Comparison of ENCODE assay signal across 8 cellular contexts in the genomic region with DNA sequence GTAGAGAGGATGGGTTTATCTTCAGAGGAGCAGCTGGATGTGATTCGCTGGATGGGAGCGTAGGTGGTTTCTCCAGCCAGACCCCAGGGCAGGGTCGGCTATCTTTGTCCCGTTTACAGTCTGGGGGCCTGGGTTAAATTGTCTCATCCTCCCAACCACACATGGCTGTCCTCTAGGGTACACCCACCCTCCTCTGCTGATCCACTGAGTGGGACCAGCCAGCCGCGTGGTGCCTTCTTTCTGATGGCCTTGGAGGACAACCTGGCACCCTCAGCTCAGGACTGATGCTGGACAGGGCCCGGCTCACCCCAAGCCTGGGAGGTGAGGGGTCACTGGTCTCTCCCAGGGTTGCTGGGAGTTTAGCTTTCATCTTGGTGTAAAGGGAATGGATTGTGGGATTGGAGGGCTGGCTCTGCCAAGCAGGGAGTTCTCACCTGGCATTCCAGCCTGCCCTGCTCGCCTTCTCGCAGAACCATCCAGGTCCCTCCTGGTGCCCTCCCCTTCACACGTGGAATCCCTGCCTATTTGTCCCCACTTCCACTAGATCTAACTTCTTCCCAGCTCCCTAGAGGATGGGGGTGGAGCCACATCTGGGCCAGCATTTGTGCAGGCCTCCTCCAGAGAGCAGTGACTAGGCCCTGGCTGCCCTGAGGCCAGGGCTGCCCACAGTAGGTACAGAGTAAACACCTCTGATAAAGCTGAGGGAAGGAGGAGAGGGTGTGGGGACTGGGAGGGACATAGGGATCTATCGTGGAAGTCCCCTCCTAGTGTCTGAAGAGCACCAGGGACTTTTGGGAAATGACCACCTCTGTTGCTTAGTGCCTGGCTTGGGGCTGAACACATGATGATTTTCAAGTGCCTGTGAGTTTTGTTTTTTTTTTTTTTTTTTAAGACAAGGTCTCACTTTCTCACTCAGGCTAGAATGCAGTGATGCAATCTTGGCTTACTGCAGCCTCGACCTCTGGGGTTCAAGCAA. TPM values are rescaled to one million over a fixed set of nuclear protein-coding genes. Genes with fewer than 3 reads are reported as not detected.
DNase-seq lines count a peak whose midpoint lies in the region; ATAC-seq, FAIRE-seq and TF ChIP-seq lines count a peak whose summit lies in the region.

No MANE protein-coding gene starts in this region.

- no peak overlapping the region for H2AFZ ChIP-seq in keratinocyte (ENCODE audit: control insufficient read depth, low read length)

- peaks cover 19% of the 10 kb centered on the region for H3K36me3 Mint-ChIP-seq in activated naive CD8-positive, alpha-beta T cell treated with anti-CD3 and anti-CD28 coated beads, Interleukin-2, amount 50 U/mL, for 24 hours (ENCODE audit: low read depth)

- intact Hi-C loops in Right ventricle myocardium inferior (cut with DNase I): loop anchor here (5.0 kb wide), 1 partner anchor 35 kb away; no protein-coding TSS in a partner anchor
- intact Hi-C loops in cardiac septum (cut with DNase I): no loop called here

- peaks cover 44% of the 10 kb centered on the region for H3K4me1 ChIP-seq in keratinocyte (ENCODE audit: control insufficient read depth, extremely low read depth, insufficient read depth, low read length)

- peaks cover 2% of the 10 kb centered on the region for H3K27me3 Mint-ChIP-seq in activated naive CD8-positive, alpha-beta T cell treated with anti-CD3 and anti-CD28 coated beads, Interleukin-2, amount 50 U/mL, for 24 hours

- H3K36me3 ChIP-seq in keratinocyte (ENCODE audit: control insufficient read depth in 2 of 2, extremely low read depth in 1 of 2, insufficient read depth in 2 of 2, low read length in 2 of 2): peaks cover 15 to 24% of the 10 kb centered on the region in 2 experiments

- no peaks in the 10 kb centered on the region for H3K9me3 ChIP-seq in keratinocyte (ENCODE audit: control insufficient read depth, low read depth, low read length)

- no peak for FAIRE-seq in keratinocyte (lab: Jason Lieb, UNC)
- FAIRE-seq in GM19239 (lab: Jason Lieb, UNC): no peak

- no peaks in the 10 kb centered on the region for H3K27me3 ChIP-seq in keratinocyte (ENCODE audit: control insufficient read depth, extremely low read depth, insufficient read depth, low read length)

- H3K27ac Mint-ChIP-seq in activated naive CD8-positive, alpha-beta T cell treated with anti-CD3 and anti-CD28 coated beads, Interleukin-2, amount 50 U/mL, for 24 hours: peak overlapping the region; percentile 81

- H3K9me3 Mint-ChIP-seq in activated naive CD8-positive, alpha-beta T cell treated with anti-CD3 and anti-CD28 coated beads, Interleukin-2, amount 50 U/mL, for 24 hours: no peaks in the 10 kb centered on the region

- dilution Hi-C loops in keratinocyte (cut with MboI; ENCODE audit: extremely low pct_ligation_motif_present, low sequenced_read_pairs): no loop called here

- DNase-seq in Right ventricle myocardium inferior (ENCODE audit: missing footprints): no peak
- no peak for DNase-seq in cardiac septum (ENCODE audit: low spot score)
- DNase-seq in activated naive CD8-positive, alpha-beta T cell treated with anti-CD3 and anti-CD28 coated beads, Interleukin-2, amount 50 U/mL, for 24 hours: no peak
- DNase-seq in keratinocyte (ENCODE audit: low read depth, low spot score): no peak
- DNase-seq in GM19239 (ENCODE audit: insufficient read length, low spot score): no peak
- DNase-seq in D341Med (ENCODE audit: low spot score): no peak
- no peak for DNase-seq in superior temporal gyrus (ENCODE audit: extremely low spot score)
- no peak for DNase-seq in activated gamma-delta T cell (lab: John Stamatoyannopoulos, UW)

- H3K9ac ChIP-seq in keratinocyte (ENCODE audit: control insufficient read depth, extremely low read depth, insufficient read depth, low read length): peak overlapping the region; percentile 92

- peak; percentile 30 for ATAC-seq in Right ventricle myocardium inferior
- no peak for ATAC-seq in activated naive CD8-positive, alpha-beta T cell treated with anti-CD3 and anti-CD28 coated beads, Interleukin-2, amount 50 U/mL, for 24 hours

- TF ChIP-seq CTCF in keratinocyte (optimal IDR thresholded peaks at IDR 0.05 in 1 of 3, IDR thresholded peaks at IDR 0.05 in 1 of 3, conservative IDR thresholded peaks at IDR 0.05 in 1 of 3; ENCODE audit: extremely low read depth in 1 of 3, insufficient read depth in 2 of 3, low read length in 3 of 3): no peak

- peak overlapping the region; percentile 98 for H3K4me2 ChIP-seq in keratinocyte (ENCODE audit: control insufficient read depth, extremely low read depth, insufficient read depth, low read depth, low read length)

- peaks cover 63% of the 10 kb centered on the region for H3K79me2 ChIP-seq in keratinocyte (ENCODE audit: control insufficient read depth, insufficient read depth, low read length)

- peaks cover 41% of the 10 kb centered on the region for H3K4me1 Mint-ChIP-seq in activated naive CD8-positive, alpha-beta T cell treated with anti-CD3 and anti-CD28 coated beads, Interleukin-2, amount 50 U/mL, for 24 hours

- H3K27ac ChIP-seq in keratinocyte (ENCODE audit: control insufficient read depth, insufficient read depth, low read length): peak overlapping the region; percentile 81

- peak overlapping the region; percentile 92 for H3K4me3 Mint-ChIP-seq in activated naive CD8-positive, alpha-beta T cell treated with anti-CD3 and anti-CD28 coated beads, Interleukin-2, amount 50 U/mL, for 24 hours

- no peaks in the 10 kb centered on the region for H3K9me1 ChIP-seq in keratinocyte (ENCODE audit: control insufficient read depth, extremely low read depth, insufficient read depth, low read length)

- peak overlapping the region; percentile 69 to 96 (median 90) for H3K4me3 ChIP-seq in keratinocyte (ENCODE audit: control insufficient read depth in 2 of 3, extremely low read depth in 1 of 3, insufficient read depth in 2 of 3, low read depth in 1 of 3, low read length in 3 of 3)

- H4K20me1 ChIP-seq in keratinocyte (ENCODE audit: control insufficient read depth, extremely low read depth, insufficient read depth, low read length): peaks cover 8% of the 10 kb centered on the region

RNA-seq across cellular contexts. Expression of a gene that starts 1.6 kb away (rescaled TPM):
- total RNA-seq in Right ventricle myocardium inferior: 8.0 TPM
- 6.9 TPM for total RNA-seq in cardiac septum
- 43.3 to 78.0 TPM (median 45.0 TPM) in 3 replicates for polyA plus RNA-seq in keratinocyte
- polyA plus RNA-seq in keratinocyte (2011; ENCODE audit: low read depth): 43.1 TPM
- polyA plus RNA-seq in keratinocyte (2011; cell fraction: cytosol; rRNA removed): 39.3 and 57.7 TPM in 2 replicates
- polyA plus RNA-seq in keratinocyte (2011; cell fraction: nucleus; rRNA removed): 283 and 333 TPM in 2 replicates
- 49.7 and 77.8 TPM in 2 replicates for polyA plus RNA-seq in keratinocyte (2012; ENCODE audit: low replicate concordance)
- 101 to 338 TPM (median 132 TPM) in 3 replicates for polyA minus RNA-seq in keratinocyte
- polyA minus RNA-seq in keratinocyte (2011; cell fraction: cytosol; rRNA and poly(A)+ RNA removed): 94.4 TPM
- polyA minus RNA-seq in keratinocyte (2011; cell fraction: nucleus; rRNA and poly(A)+ RNA removed): 224 and 276 TPM in 2 replicates

RNA-seq across cellular contexts. Expression of a gene that starts 42.7 kb away (rescaled TPM):
- total RNA-seq in Right ventricle myocardium inferior: 25.4 TPM
- total RNA-seq in cardiac septum: 18.8 TPM
- 61.1 to 93.0 TPM (median 71.1 TPM) in 3 replicates for polyA plus RNA-seq in keratinocyte
- 5.8 TPM for polyA plus RNA-seq in keratinocyte (2011; ENCODE audit: low read depth)
- 62.2 and 89.3 TPM in 2 replicates for polyA plus RNA-seq in keratinocyte (2011; cell fraction: cytosol; rRNA removed)
- 43.7 and 54.2 TPM in 2 replicates for polyA plus RNA-seq in keratinocyte (2011; cell fraction: nucleus; rRNA removed)
- polyA plus RNA-seq in keratinocyte (2012; ENCODE audit: low replicate concordance): 37.3 and 78.3 TPM in 2 replicates
- 77.2 to 120 TPM (median 120 TPM) in 3 replicates for polyA minus RNA-seq in keratinocyte
- polyA minus RNA-seq in keratinocyte (2011; cell fraction: cytosol; rRNA and poly(A)+ RNA removed): 138 TPM
- polyA minus RNA-seq in keratinocyte (2011; cell fraction: nucleus; rRNA and poly(A)+ RNA removed): 39.0 and 43.5 TPM in 2 replicates
